Comparison of ENCODE assay signal across 31 cellular contexts in the genomic region with DNA sequence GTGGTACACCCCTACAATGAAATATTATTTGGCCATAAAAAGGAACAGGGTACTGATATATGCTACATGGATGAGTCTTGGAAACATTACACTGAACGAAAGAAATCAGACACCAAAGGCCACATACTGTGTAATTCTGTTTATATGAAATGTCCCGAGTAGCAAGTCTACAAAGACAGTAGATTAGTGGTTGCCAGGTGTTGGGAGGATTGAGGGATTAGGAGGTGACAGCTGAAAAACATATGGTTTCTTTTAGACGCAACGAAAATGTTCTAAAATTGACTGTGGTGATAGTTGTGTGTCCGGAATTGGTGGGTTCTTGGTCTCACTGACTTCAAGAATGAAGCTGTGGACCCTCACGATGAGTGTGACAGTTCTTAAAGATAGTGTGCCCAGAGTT. TPM values are rescaled to one million over a fixed set of nuclear protein-coding genes. Genes with fewer than 3 reads are reported as not detected.
"Had no signal": no experiment of that assay in that cellular context is flagged by ENCODE, and none has a peak within 500 bp of the region (broad histone marks: within the 10 kb centered on the region; RNA-seq: fewer than 3 reads in every experiment).

No MANE protein-coding gene starts in this region.

- ATAC-seq: activated naive CD4-positive, alpha-beta T cell treated with anti-CD3 and anti-CD28 coated beads, Interleukin-2, amount 50 U/mL, for 72 hours; activated T-cell treated with anti-CD3 and anti-CD28 coated beads, Interleukin-2, amount 50 U/mL, for 72 hours; esophagus mucosa; foreskin keratinocyte; gastrocnemius medialis; heart left ventricle; WTC11 had no signal

- H3K27me3 ChIP-seq: brain microvascular endothelial cell, dorsolateral prefrontal cortex, foreskin keratinocyte, gastrocnemius medialis, heart left ventricle, hepatocyte had no signal

- H3K4me1 ChIP-seq: foreskin keratinocyte, gastrocnemius medialis, heart left ventricle had no signal

- H3K4me3 ChIP-seq: coronary artery, dorsolateral prefrontal cortex, gastrocnemius medialis, heart left ventricle, hepatocyte had no signal

- H3K9me3 Mint-ChIP-seq: activated CD4-positive, alpha-beta T cell treated with anti-CD3 and anti-CD28 coated beads, Interleukin-2, amount 10 ng/mL, durations not matched to agents 7 days and 5 days; central memory CD8-positive, alpha-beta T cell had no signal

- H3K4me1 Mint-ChIP-seq: activated CD4-positive, alpha-beta memory T cell treated with anti-CD3 and anti-CD28 coated beads, Interleukin-2, amount 10 ng/mL, durations not matched to agents 7 days and 5 days; activated CD4-positive, alpha-beta T cell treated with anti-CD3 and anti-CD28 coated beads, Interleukin-2, amount 10 ng/mL, durations not matched to agents 7 days and 5 days; activated naive CD4-positive, alpha-beta T cell treated with anti-CD3 and anti-CD28 coated beads, Interleukin-2, amount 10 ng/mL, durations not matched to agents 7 days and 5 days; activated naive CD8-positive, alpha-beta T cell treated with anti-CD3 and anti-CD28 coated beads, Interleukin-2, amount 10 ng/mL, durations not matched to agents 7 days and 5 days; central memory CD8-positive, alpha-beta T cell; endodermal cell; WTC11 had no signal

- H3K9me3 ChIP-seq: gastrocnemius medialis had no signal

- H3K4me3 Mint-ChIP-seq: activated CD4-positive, alpha-beta memory T cell treated with anti-CD3 and anti-CD28 coated beads, Interleukin-2, amount 10 ng/mL, durations not matched to agents 7 days and 5 days; activated CD4-positive, alpha-beta T cell treated with anti-CD3 and anti-CD28 coated beads, Interleukin-2, amount 10 ng/mL, durations not matched to agents 7 days and 5 days; activated naive CD4-positive, alpha-beta T cell treated with anti-CD3 and anti-CD28 coated beads, Interleukin-2, amount 10 ng/mL, durations not matched to agents 7 days and 5 days; activated naive CD8-positive, alpha-beta T cell treated with anti-CD3 and anti-CD28 coated beads, Interleukin-2, amount 10 ng/mL, durations not matched to agents 7 days and 5 days; activated T-cell treated with anti-CD3 and anti-CD28 coated beads, Interleukin-2, amount 50 U/mL, for 24 hours; activated T-cell treated with anti-CD3 and anti-CD28 coated beads, Interleukin-2, amount 50 U/mL, for 72 hours; central memory CD8-positive, alpha-beta T cell; dendritic cell treated with granulocyte-macrophage colony-stimulating factor and Interleukin-4, amounts not matched to agents 40 ng/mL and 50 ng/mL, for 4 days; endodermal cell; WTC11 had no signal

- H3K27ac Mint-ChIP-seq: activated CD4-positive, alpha-beta memory T cell treated with anti-CD3 and anti-CD28 coated beads, Interleukin-2, amount 10 ng/mL, durations not matched to agents 7 days and 5 days; activated CD4-positive, alpha-beta T cell treated with anti-CD3 and anti-CD28 coated beads, Interleukin-2, amount 10 ng/mL, durations not matched to agents 7 days and 5 days; activated naive CD4-positive, alpha-beta T cell treated with anti-CD3 and anti-CD28 coated beads, Interleukin-2, amount 10 ng/mL, durations not matched to agents 7 days and 5 days; activated naive CD4-positive, alpha-beta T cell treated with anti-CD3 and anti-CD28 coated beads, Interleukin-2, amount 50 U/mL, for 72 hours; activated naive CD8-positive, alpha-beta T cell treated with anti-CD3 and anti-CD28 coated beads, Interleukin-2, amount 10 ng/mL, durations not matched to agents 7 days and 5 days; activated T-cell treated with anti-CD3 and anti-CD28 coated beads, Interleukin-2, amount 50 U/mL, for 24 hours; activated T-cell treated with anti-CD3 and anti-CD28 coated beads, Interleukin-2, amount 50 U/mL, for 72 hours; dendritic cell treated with granulocyte-macrophage colony-stimulating factor and Interleukin-4, amounts not matched to agents 40 ng/mL and 50 ng/mL, for 4 days; endodermal cell; WTC11 had no signal

- H3K27ac ChIP-seq: brain microvascular endothelial cell, coronary artery, dorsolateral prefrontal cortex, foreskin keratinocyte, gastrocnemius medialis, heart left ventricle, hepatocyte had no signal

- H3K36me3 ChIP-seq: brain microvascular endothelial cell, gastrocnemius medialis had no signal

- DNase-seq: activated CD4-positive, alpha-beta memory T cell treated with anti-CD3 and anti-CD28 coated beads, Interleukin-2, amount 10 ng/mL, durations not matched to agents 7 days and 5 days; activated CD4-positive, alpha-beta T cell treated with anti-CD3 and anti-CD28 coated beads for 1 hour; activated CD4-positive, alpha-beta T cell treated with anti-CD3 and anti-CD28 coated beads for 4 hours; activated CD4-positive, alpha-beta T cell treated with anti-CD3 and anti-CD28 coated beads, Interleukin-2, amount 10 ng/mL, durations not matched to agents 7 days and 5 days; activated CD4-positive, alpha-beta T cell treated with anti-CD3 and anti-CD28 coated beads, Interleukin-2, amount 50 U/mL, for 4 hours; activated CD8-positive, alpha-beta memory T cell treated with anti-CD3 and anti-CD28 coated beads, Interleukin-2, amount 50 U/mL, for 48 hours; activated gamma-delta T cell; activated naive CD4-positive, alpha-beta T cell; activated naive CD4-positive, alpha-beta T cell treated with anti-CD3 and anti-CD28 coated beads, Interleukin-2, amount 10 ng/mL, durations not matched to agents 7 days and 5 days; activated naive CD8-positive, alpha-beta T cell treated with anti-CD3 and anti-CD28 coated beads, Interleukin-2, amount 10 ng/mL, durations not matched to agents 7 days and 5 days; activated T-cell treated with anti-CD3 and anti-CD28 coated beads for 4 hours; activated T-cell treated with anti-CD3 and anti-CD28 coated beads, Interleukin-2, amount 50 U/mL, for 24 hours; activated T-cell treated with anti-CD3 and anti-CD28 coated beads, Interleukin-2, amount 50 U/mL, for 72 hours; amniotic stem cell; anterior cingulate cortex; brain microvascular endothelial cell; dorsolateral prefrontal cortex; effector memory CD4-positive, alpha-beta T cell; endodermal cell; foreskin keratinocyte; gastrocnemius medialis; glutamatergic neuron; heart left ventricle; T-helper 2 cell had no signal

- H3K27me3 Mint-ChIP-seq: activated CD4-positive, alpha-beta memory T cell treated with anti-CD3 and anti-CD28 coated beads, Interleukin-2, amount 10 ng/mL, durations not matched to agents 7 days and 5 days; activated CD4-positive, alpha-beta T cell treated with anti-CD3 and anti-CD28 coated beads, Interleukin-2, amount 10 ng/mL, durations not matched to agents 7 days and 5 days; activated naive CD4-positive, alpha-beta T cell treated with anti-CD3 and anti-CD28 coated beads, Interleukin-2, amount 10 ng/mL, durations not matched to agents 7 days and 5 days; activated naive CD8-positive, alpha-beta T cell treated with anti-CD3 and anti-CD28 coated beads, Interleukin-2, amount 10 ng/mL, durations not matched to agents 7 days and 5 days; activated T-cell treated with anti-CD3 and anti-CD28 coated beads, Interleukin-2, amount 50 U/mL, for 24 hours; central memory CD8-positive, alpha-beta T cell; dendritic cell treated with granulocyte-macrophage colony-stimulating factor and Interleukin-4, amounts not matched to agents 40 ng/mL and 50 ng/mL, for 4 days had no signal

RNA-seq across cellular contexts. Expression of gene IL17D, which starts 35.1 kb away (rescaled TPM):
- total RNA-seq: activated CD4-positive, alpha-beta memory T cell treated with anti-CD3 and anti-CD28 coated beads, Interleukin-2, amount 10 ng/mL, durations not matched to agents 7 days and 5 days; activated CD4-positive, alpha-beta T cell treated with anti-CD3 and anti-CD28 coated beads, Interleukin-2, amount 10 ng/mL, durations not matched to agents 7 days and 5 days; activated naive CD8-positive, alpha-beta T cell treated with anti-CD3 and anti-CD28 coated beads, Interleukin-2, amount 10 ng/mL, durations not matched to agents 7 days and 5 days had no signal
